ENCODE assay signal across 21 cellular contexts in the genomic region with DNA sequence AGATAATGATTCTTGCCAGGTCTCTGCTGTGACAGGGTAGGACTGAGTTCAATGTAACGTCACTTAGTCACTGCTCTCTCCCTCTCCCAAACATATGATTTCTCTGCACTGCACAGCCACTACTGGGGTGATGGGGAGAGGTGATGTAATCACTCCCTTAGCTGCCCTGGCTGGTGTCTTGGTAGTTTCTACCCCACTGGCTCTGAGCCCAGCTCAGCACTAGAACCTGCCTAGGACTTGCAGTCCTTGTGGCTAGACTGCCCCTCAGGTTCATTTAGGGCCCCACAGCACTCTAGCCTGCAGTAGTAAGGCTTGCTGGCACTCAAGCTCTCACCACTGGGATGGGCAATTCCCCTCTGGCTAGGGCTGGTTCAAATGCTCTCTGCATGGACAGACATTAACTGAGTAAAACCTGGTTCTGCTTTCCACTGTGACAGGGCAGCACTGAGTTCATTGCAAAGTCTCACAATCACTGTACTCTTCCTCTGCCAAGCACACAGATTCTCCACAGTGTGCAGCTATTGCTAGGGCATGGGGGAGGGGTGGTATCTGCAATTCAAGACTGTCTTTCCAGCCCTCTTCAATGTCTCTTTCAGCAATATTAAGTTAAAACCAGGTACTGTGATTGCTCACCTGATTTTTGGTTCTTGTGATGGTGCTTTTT.
DNase-seq lines count a peak whose midpoint lies in the region; ATAC-seq and TF ChIP-seq lines count a peak whose summit lies in the region.
"Had no signal": no experiment of that assay in that cellular context is flagged by ENCODE, and none has a peak within 500 bp of the region (broad histone marks: within the 10 kb centered on the region; RNA-seq: fewer than 3 reads in every experiment).

No MANE protein-coding gene starts in this region.

- H3K36me3 ChIP-seq in heart left ventricle, result no peaks in the 10 kb centered on the region
- no peaks in the 10 kb centered on the region for H3K36me3 ChIP-seq in right atrium auricular region
- no peaks in the 10 kb centered on the region for H3K36me3 ChIP-seq in transverse colon
- no peaks in the 10 kb centered on the region for H3K36me3 ChIP-seq in thyroid gland
- H3K36me3 ChIP-seq: MG63 had no signal

- H3K9me3 ChIP-seq in heart left ventricle (no peaks in the 10 kb centered on the region), right atrium auricular region (no peaks in the 10 kb centered on the region), transverse colon (no peaks in the 10 kb centered on the region), thyroid gland (no peaks in the 10 kb centered on the region)
- H3K9me3 ChIP-seq: MG63, SK-N-SH had no signal

- H3K4me3 ChIP-seq in heart left ventricle (no peak overlapping the region), right atrium auricular region (no peak overlapping the region), skeletal muscle cell (ENCODE audit: low read depth, low read length) (no peak overlapping the region), transverse colon (no peak overlapping the region), thyroid gland (replicated peaks in 1 of 3) (no peak overlapping the region)
- H3K4me3 ChIP-seq: MG63 had no signal

- no peaks in the 10 kb centered on the region for H3K4me1 ChIP-seq in heart left ventricle
- no peaks in the 10 kb centered on the region for H3K4me1 ChIP-seq in right atrium auricular region
- no peaks in the 10 kb centered on the region for H3K4me1 ChIP-seq in transverse colon
- no peaks in the 10 kb centered on the region for H3K4me1 ChIP-seq in thyroid gland

- DNase-seq in heart left ventricle, result peak in 1 of 5 donors; percentile 25
- DNase-seq in right atrium auricular region (ENCODE audit: low spot score), result no peak
- peak; percentile 21 for DNase-seq in HT1080 (ENCODE audit: low read depth)
- peak; percentile 25 for DNase-seq in glomerular visceral epithelial cell (ENCODE audit: extremely low spot score)
- DNase-seq in skeletal muscle cell (ENCODE audit: low read depth), result peak; percentile 4
- no peak for DNase-seq in transverse colon
- no peak for DNase-seq in thyroid gland
- DNase-seq: ACHN; Calu3; CD4-positive, alpha-beta memory T cell; GOT3; MG63; NCI-H1092; NCI-H146; NCI-H2081; NCI-H748 treated with DMSO at 0.1 percent for 48 hours; SK-N-SH; T-cell had no signal

- intact Hi-C loops in heart left ventricle (cut with DNase I) (no loop called here), transverse colon (cut with DNase I; ENCODE audit: low total_unique reads) (no loop called here), thyroid gland (cut with DNase I) (no loop called here)

- 40 to 59% (median 45%) methylated on average over 1 of the region's 1 CpG for WGBS in heart left ventricle, 4 donors
- WGBS in transverse colon (ENCODE audit: low coverage in 1 of 2), 2 donors, result 73% methylated on average over 1 of the region's 1 CpG; no CpG with 5 or more reads in 1 of the 2 donors
- WGBS in thyroid gland, 2 donors, result 33 to 53% methylated on average over 1 of the region's 1 CpG

- TF ChIP-seq EP300 in transverse colon (IDR thresholded peaks at IDR 0.05; ENCODE audit: low read depth), result no peak

- TF ChIP-seq CTCF in heart left ventricle (IDR thresholded peaks at IDR 0.05) (no peak), right atrium auricular region (IDR thresholded peaks at IDR 0.05) (no peak), transverse colon (IDR thresholded peaks at IDR 0.05) (no peak), thyroid gland (IDR thresholded peaks at IDR 0.05) (no peak)

- in situ Hi-C loops in transverse colon (cut with MboI; ENCODE audit: low pct_ligation_motif_present in 1 of 4, low pct_unique_long_range_greater_than_20kb in 1 of 4, low sequenced_read_pairs in 3 of 4), result no loop called here

- peak in 3 of 4 donors; percentile 37 to 51 (median 44) for ATAC-seq in heart left ventricle
- ATAC-seq in HG02970 (IDR thresholded peaks at IDR 0.05; ENCODE audit: low FRiP score, unreplicated experiment), result no peak
- ATAC-seq: Panc1 had no signal

- H3K27ac ChIP-seq in heart left ventricle (no peak overlapping the region), right atrium auricular region (no peak overlapping the region), transverse colon (no peak overlapping the region), thyroid gland (no peak overlapping the region)
- H3K27ac ChIP-seq: KMS-11 had no signal

- no peaks in the 10 kb centered on the region for H3K27me3 ChIP-seq in heart left ventricle
- no peaks in the 10 kb centered on the region for H3K27me3 ChIP-seq in right atrium auricular region
- no peaks in the 10 kb centered on the region for H3K27me3 ChIP-seq in transverse colon
- no peaks in the 10 kb centered on the region for H3K27me3 ChIP-seq in thyroid gland
- H3K27me3 ChIP-seq: MG63 had no signal

- TF ChIP-seq POLR2A in heart left ventricle (IDR thresholded peaks at IDR 0.05) (no peak), transverse colon (IDR thresholded peaks at IDR 0.05) (no peak), thyroid gland (IDR thresholded peaks at IDR 0.05) (no peak)

Comparison
In these comparisons a context has a peak if more than half of its experiments do, and no peak if none do; other contexts are left out.
1. DNase-seq: peak in HT1080 (single experiment), glomerular visceral epithelial cell (single experiment) and skeletal muscle cell (single experiment); none in right atrium auricular region (single experiment), transverse colon (single experiment) and thyroid gland (0 of 2).